20 cellular contexts compared by ENCODE assay signal in the genomic region with DNA sequence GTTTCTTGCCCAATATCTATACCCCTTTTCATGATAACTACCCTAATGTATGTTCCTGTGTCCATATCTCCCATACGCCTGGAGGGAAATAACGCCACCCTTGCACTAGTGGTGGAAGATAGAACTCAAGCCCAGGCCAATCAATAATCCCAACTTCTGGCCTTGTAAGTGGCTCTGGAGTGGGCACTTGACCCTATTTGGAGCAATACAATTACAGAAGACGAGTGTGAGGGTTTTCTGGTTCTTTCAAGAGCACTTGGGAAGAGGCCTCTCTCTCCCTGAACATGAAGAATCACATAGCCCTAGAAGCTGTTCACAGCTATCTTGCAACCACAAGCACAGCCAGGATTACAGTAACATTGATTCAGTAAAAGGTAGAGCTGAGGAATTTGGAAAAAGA.
DNase-seq lines count a peak whose midpoint lies in the region; ATAC-seq and TF ChIP-seq lines count a peak whose summit lies in the region.
"Had no signal": no experiment of that assay in that cellular context is flagged by ENCODE, and none has a peak within 500 bp of the region (broad histone marks: within the 10 kb centered on the region; RNA-seq: fewer than 3 reads in every experiment).

No MANE protein-coding gene starts in this region.

- DNase-seq in GM23338 (ENCODE audit: low spot score): no peak
- no peak for DNase-seq in IMR-90
- DNase-seq in activated CD8-positive, alpha-beta memory T cell treated with anti-CD3 and anti-CD28 coated beads, Interleukin-2, amount 10 ng/mL, durations not matched to agents 7 days and 5 days: peak; percentile 4
- peak; percentile 24 for DNase-seq in mesenchymal stem cell
- DNase-seq in esophagus squamous epithelium (lab: John Stamatoyannopoulos, UW): no peak
- DNase-seq: ACHN, AML-193, Caco-2, DMS153, Kasumi-1, MM.1S, NCI-H1092 treated with DMSO at 0.1 percent for 48 hours, NCI-H1694, NCI-H2171 treated with DMSO at 0.1 percent for 48 hours, NCI-H446 treated with DMSO at 0.1 percent for 48 hours, PC-9, SW 1271 had no signal

- H3K4me1 ChIP-seq in GM23338 (ENCODE audit: insufficient read depth) (peaks cover 15% of the 10 kb centered on the region), IMR-90 (ENCODE audit: control insufficient read depth, insufficient read depth, low read length) (no peaks in the 10 kb centered on the region), mesenchymal stem cell (ENCODE audit: control insufficient read depth, insufficient read depth, low read depth, low read length) (no peaks in the 10 kb centered on the region), esophagus squamous epithelium (no peaks in the 10 kb centered on the region)
- H3K4me1 ChIP-seq: Caco-2, SJSA1 had no signal

- in situ Hi-C loops in IMR-90 (cut with MboI; ENCODE audit: low sequenced_read_pairs): no loop called here

- TF ChIP-seq RAD21 in IMR-90 (IDR thresholded peaks at IDR 0.05; ENCODE audit: low read length): no peak

- peaks cover 2% of the 10 kb centered on the region; the same call in 1 of the 3 replicates for H3K9me3 Mint-ChIP-seq in GM23338
- H3K9me3 Mint-ChIP-seq in activated CD8-positive, alpha-beta memory T cell treated with anti-CD3 and anti-CD28 coated beads, Interleukin-2, amount 10 ng/mL, durations not matched to agents 7 days and 5 days (ENCODE audit: low read depth): no peaks in the 10 kb centered on the region

- peaks cover 21% of the 10 kb centered on the region for H3K4me1 Mint-ChIP-seq in GM23338
- H3K4me1 Mint-ChIP-seq in activated CD8-positive, alpha-beta memory T cell treated with anti-CD3 and anti-CD28 coated beads, Interleukin-2, amount 10 ng/mL, durations not matched to agents 7 days and 5 days: peaks cover 4% of the 10 kb centered on the region

- no peak overlapping the region for H4K91ac ChIP-seq in IMR-90 (ENCODE audit: insufficient read depth, low read depth, low read length)
- H4K91ac ChIP-seq in mesenchymal stem cell (ENCODE audit: low read length): no peak overlapping the region

- no peak overlapping the region for H2BK5ac ChIP-seq in IMR-90 (ENCODE audit: low read depth, low read length, poor library complexity, severe bottlenecking)
- no peak overlapping the region for H2BK5ac ChIP-seq in mesenchymal stem cell (ENCODE audit: low read depth, low read length, poor library complexity, severe bottlenecking)

- H2AFZ ChIP-seq in GM23338 (peak overlapping the region; percentile 8), IMR-90 (replicated peaks; ENCODE audit: low read length, poor library complexity) (no peak overlapping the region), mesenchymal stem cell (ENCODE audit: low read depth, low read length) (no peak overlapping the region)
- H2AFZ ChIP-seq: PC-9 had no signal

- H2BK12ac ChIP-seq in mesenchymal stem cell (ENCODE audit: low read length in 2 of 2): no peak overlapping the region

- no peak overlapping the region for H2BK120ac ChIP-seq in IMR-90 (ENCODE audit: low read depth, low read length)
- H2BK120ac ChIP-seq in mesenchymal stem cell (ENCODE audit: low read depth, low read length): no peak overlapping the region

- no peak overlapping the region for H3K18ac ChIP-seq in IMR-90 (ENCODE audit: low read depth, low read length)
- no peak overlapping the region for H3K18ac ChIP-seq in mesenchymal stem cell (ENCODE audit: low read depth in 1 of 2, low read length in 2 of 2)

- H3K36me3 ChIP-seq in GM23338 (ENCODE audit: insufficient read depth) (no peaks in the 10 kb centered on the region), IMR-90 (ENCODE audit: control insufficient read depth, insufficient read depth, low read length) (no peaks in the 10 kb centered on the region), mesenchymal stem cell (ENCODE audit: control insufficient read depth in 1 of 2, insufficient read depth in 2 of 2, low read depth in 1 of 2, low read length in 2 of 2) (peaks cover 0 to 18% of the 10 kb centered on the region in 2 experiments), esophagus squamous epithelium (no peaks in the 10 kb centered on the region)
- H3K36me3 ChIP-seq: SJSA1 had no signal

- H2AK9ac ChIP-seq in IMR-90 (replicated peaks; ENCODE audit: low read depth, low read length, poor library complexity): peak overlapping the region; percentile 67

- no peak overlapping the region for H2BK20ac ChIP-seq in IMR-90 (ENCODE audit: low read depth, low read length)

- H3K4me2 ChIP-seq in GM23338 (no peak overlapping the region; the same call in 1 of the 2 replicates), IMR-90 (ENCODE audit: low read depth, low read length) (no peak overlapping the region), mesenchymal stem cell (ENCODE audit: low read length, poor library complexity, severe bottlenecking) (no peak overlapping the region)
- H3K4me2 ChIP-seq: PC-9 had no signal

- H3K27me3 Mint-ChIP-seq in GM23338 (ENCODE audit: insufficient read depth, low read depth, poor library complexity): no peaks in the 10 kb centered on the region
- H3K27me3 Mint-ChIP-seq in activated CD8-positive, alpha-beta memory T cell treated with anti-CD3 and anti-CD28 coated beads, Interleukin-2, amount 10 ng/mL, durations not matched to agents 7 days and 5 days: peaks cover 10% of the 10 kb centered on the region

- H3K9me1 ChIP-seq in IMR-90 (ENCODE audit: insufficient read depth, low read length): no peaks in the 10 kb centered on the region

- 0 out of 2 replicates have a peak, but pooled peaks cover 4% of the 10 kb centered on the region for H3F3A ChIP-seq in GM23338 (replicated peaks; ENCODE audit: low read depth)

- TF ChIP-seq POLR2A in IMR-90 (IDR thresholded peaks at IDR 0.05; ENCODE audit: low read depth, low read length) (no peak), esophagus squamous epithelium (IDR thresholded peaks at IDR 0.05) (no peak)

- H4K5ac ChIP-seq in IMR-90 (ENCODE audit: low read depth, low read length): no peak overlapping the region; the same call in 1 of the 2 replicates

- H3K9me3 ChIP-seq in IMR-90 (ENCODE audit: control insufficient read depth, insufficient read depth, low read length): no peaks in the 10 kb centered on the region
- H3K9me3 ChIP-seq in mesenchymal stem cell (ENCODE audit: control insufficient read depth, low read length): no peaks in the 10 kb centered on the region
- H3K9me3 ChIP-seq in esophagus squamous epithelium: no peaks in the 10 kb centered on the region
- H3K9me3 ChIP-seq: Caco-2, SJSA1 had no signal

- H3K23ac ChIP-seq in IMR-90 (ENCODE audit: low read depth, low read length) (no peak overlapping the region), mesenchymal stem cell (ENCODE audit: low read length in 2 of 2) (no peak overlapping the region)

- no peak overlapping the region for H3K9ac ChIP-seq in IMR-90 (ENCODE audit: low read depth, low read length)
- no peak overlapping the region for H3K9ac ChIP-seq in mesenchymal stem cell (ENCODE audit: low read length)

- WGBS in IMR-90 (ENCODE audit: extremely low coverage in 2 of 2, insufficient read length in 1 of 2), 2 experiments: no CpG with 5 or more reads among the region's 3 CpGs
- 68% methylated on average over 3 of the region's 3 CpGs for WGBS in mesenchymal stem cell
- WGBS in esophagus squamous epithelium, 2 donors: 94 to 95% methylated on average over 2 to 3 of the region's 3 CpGs

- TF ChIP-seq CTCF in GM23338 (conservative IDR thresholded peaks at IDR 0.05; ENCODE audit: low read depth in 2 of 2): no peak
- TF ChIP-seq CTCF in IMR-90 (conservative IDR thresholded peaks at IDR 0.05; ENCODE audit: low read depth, low read length): no peak
- no peak for TF ChIP-seq CTCF in esophagus squamous epithelium (IDR thresholded peaks at IDR 0.05)

- H3K79me2 ChIP-seq in GM23338 (replicated peaks; ENCODE audit: insufficient read depth): no peaks in the 10 kb centered on the region

- no peak overlapping the region for H3K4me3 ChIP-seq in GM23338
- H3K4me3 ChIP-seq in IMR-90 (ENCODE audit: insufficient read depth, low read depth, low read length): no peak overlapping the region
- H3K4me3 ChIP-seq in mesenchymal stem cell (ENCODE audit: insufficient read depth in 1 of 2, low read depth in 1 of 2, low read length in 2 of 2): no peak overlapping the region
- H3K4me3 ChIP-seq in esophagus squamous epithelium: no peak overlapping the region
- H3K4me3 ChIP-seq: PC-9, SJSA1 had no signal

- H2AK5ac ChIP-seq in IMR-90 (ENCODE audit: low read depth, low read length) (no peak overlapping the region), mesenchymal stem cell (ENCODE audit: low read length, severe bottlenecking) (no peak overlapping the region)

- no peak overlapping the region for H2BK15ac ChIP-seq in IMR-90 (ENCODE audit: low read depth, low read length)
- H2BK15ac ChIP-seq in mesenchymal stem cell (ENCODE audit: low read depth, poor library complexity, severe bottlenecking): no peak overlapping the region

- no peaks in the 10 kb centered on the region for H4K20me1 ChIP-seq in GM23338 (replicated peaks; ENCODE audit: insufficient read depth)
- H4K20me1 ChIP-seq in IMR-90 (ENCODE audit: insufficient read depth, low read length): no peaks in the 10 kb centered on the region

- peak overlapping the region; percentile 50; the same call in 1 of the 2 replicates for H3K27ac Mint-ChIP-seq in GM23338
- no peak overlapping the region for H3K27ac Mint-ChIP-seq in activated CD8-positive, alpha-beta memory T cell treated with anti-CD3 and anti-CD28 coated beads, Interleukin-2, amount 10 ng/mL, durations not matched to agents 7 days and 5 days

- H3K36me3 Mint-ChIP-seq in GM23338 (ENCODE audit: low read depth): no peaks in the 10 kb centered on the region; the same call in 2 of the 3 replicates
- no peaks in the 10 kb centered on the region for H3K36me3 Mint-ChIP-seq in activated CD8-positive, alpha-beta memory T cell treated with anti-CD3 and anti-CD28 coated beads, Interleukin-2, amount 10 ng/mL, durations not matched to agents 7 days and 5 days

- no peak for ATAC-seq in GM23338
- ATAC-seq in IMR-90 (ENCODE audit: low read depth): no peak
- ATAC-seq in activated CD8-positive, alpha-beta memory T cell treated with anti-CD3 and anti-CD28 coated beads, Interleukin-2, amount 10 ng/mL, durations not matched to agents 7 days and 5 days: no peak
- ATAC-seq in HG03045 (IDR thresholded peaks at IDR 0.05; ENCODE audit: unreplicated experiment): no peak
- ATAC-seq in HG02642 (IDR thresholded peaks at IDR 0.05; ENCODE audit: poor library complexity, unreplicated experiment): no peak

- intact Hi-C loops in IMR-90 (cut with micrococcal nuclease) (no loop called here), esophagus squamous epithelium (cut with DNase I) (no loop called here)

- H3K4ac ChIP-seq in IMR-90 (ENCODE audit: low read depth, low read length) (no peak overlapping the region), mesenchymal stem cell (ENCODE audit: low read depth in 1 of 2, low read length in 2 of 2) (no peak overlapping the region)

- POLR2A ChIA-PET in IMR-90 (lab: Charles Lee; ENCODE audit: unreplicated experiment): no interaction called here

- no peaks in the 10 kb centered on the region for H3K27me3 ChIP-seq in GM23338 (ENCODE audit: insufficient read depth)
- H3K27me3 ChIP-seq in IMR-90 (ENCODE audit: control insufficient read depth, insufficient read depth, low read length): no peaks in the 10 kb centered on the region
- no peaks in the 10 kb centered on the region for H3K27me3 ChIP-seq in mesenchymal stem cell (ENCODE audit: control insufficient read depth in 1 of 2, insufficient read depth in 1 of 2, low read length in 2 of 2)
- H3K27me3 ChIP-seq in esophagus squamous epithelium: no peaks in the 10 kb centered on the region
- H3K27me3 ChIP-seq: SJSA1 had no signal

- peaks cover 22% of the 10 kb centered on the region for H3K9me2 ChIP-seq in GM23338 (ENCODE audit: insufficient read depth)

- H3K4me3 Mint-ChIP-seq in GM23338: no peak overlapping the region
- H3K4me3 Mint-ChIP-seq in activated CD8-positive, alpha-beta memory T cell treated with anti-CD3 and anti-CD28 coated beads, Interleukin-2, amount 10 ng/mL, durations not matched to agents 7 days and 5 days: no peak overlapping the region

- dilution Hi-C loops in IMR-90 (cut with HindIII; ENCODE audit: low sequenced_read_pairs, unreplicated experiment): no loop called here

- H3K14ac ChIP-seq in IMR-90 (replicated peaks; ENCODE audit: low read depth, low read length) (no peak overlapping the region), mesenchymal stem cell (ENCODE audit: low read length in 2 of 2) (no peak overlapping the region)

- H3K56ac ChIP-seq in IMR-90 (ENCODE audit: extremely low read depth, insufficient read depth, low read length): no peak overlapping the region

- CTCF ChIA-PET in IMR-90 (lab: Yijun Ruan, JAX): interaction anchor here (0.7 to 1.3 kb wide), 2 partner anchors 12 to 237 kb away, joined by 3 read pairs; no protein-coding TSS in a partner anchor
- CTCF ChIA-PET in activated CD8-positive, alpha-beta memory T cell treated with anti-CD3 and anti-CD28 coated beads, Interleukin-2, amount 10 ng/mL, durations not matched to agents 7 days and 5 days (lab: Charles Lee): no interaction called here

- H3K79me1 ChIP-seq in IMR-90 (ENCODE audit: low read depth in 1 of 2, low read length in 2 of 2): no peaks in the 10 kb centered on the region
- H3K79me1 ChIP-seq in mesenchymal stem cell (replicated peaks; ENCODE audit: low read length, poor library complexity, severe bottlenecking): no peaks in the 10 kb centered on the region

- BruUV-seq in IMR-90 (replicated peaks; lab: Mats Ljungman, UMichigan): no TSS peak

- H4K8ac ChIP-seq in IMR-90 (ENCODE audit: low read depth in 2 of 2, low read length in 2 of 2): no peak overlapping the region
- H4K8ac ChIP-seq in mesenchymal stem cell (ENCODE audit: low read length): no peak overlapping the region

- no peak overlapping the region for H3K27ac ChIP-seq in GM23338 (ENCODE audit: low read depth)
- no peak overlapping the region for H3K27ac ChIP-seq in IMR-90 (ENCODE audit: insufficient read depth, low read length)
- H3K27ac ChIP-seq in mesenchymal stem cell (ENCODE audit: low read length, poor library complexity, severe bottlenecking): no peak overlapping the region
- no peak overlapping the region for H3K27ac ChIP-seq in esophagus squamous epithelium
- H3K27ac ChIP-seq: PC-9, SJSA1 had no signal

Comparison
In these comparisons a context has a peak if more than half of its experiments do, and no peak if none do; other contexts are left out.
1. DNase-seq: peak in activated CD8-positive, alpha-beta memory T cell treated with anti-CD3 and anti-CD28 coated beads, Interleukin-2, amount 10 ng/mL, durations not matched to agents 7 days and 5 days (single experiment) and mesenchymal stem cell (single experiment); none in GM23338 (single experiment), IMR-90 (single experiment) and esophagus squamous epithelium (single experiment).